Comparison of ENCODE assay signal across 11 cellular contexts in genomic region chr4:121943941-121944340, GRCh38. TPM values are rescaled to one million over a fixed set of nuclear protein-coding genes. Genes with fewer than 3 reads are reported as not detected.
DNase-seq lines count a peak whose midpoint lies in the region; ATAC-seq and TF ChIP-seq lines count a peak whose summit lies in the region.
"Had no signal": no experiment of that assay in that cellular context is flagged by ENCODE, and none has a peak within 500 bp of the region (broad histone marks: within the 10 kb centered on the region; RNA-seq: fewer than 3 reads in every experiment).

No MANE protein-coding gene starts in this region.

- H3K4me3 ChIP-seq in choroid plexus epithelial cell (ENCODE audit: low read depth, low read length) = no peak overlapping the region
- H3K4me3 ChIP-seq in right cardiac atrium (ENCODE audit: low read length) = no peak overlapping the region
- H3K4me3 ChIP-seq: left ventricle myocardium inferior had no signal

- peak; percentile 9 for DNase-seq in stimulated activated CD4-positive, alpha-beta T cell treated with anti-CD3 and anti-CD28 coated beads, Interleukin-4, amount 100 ng/mL, for 24 hours
- no peak for DNase-seq in stimulated activated CD4-positive, alpha-beta T cell treated with anti-CD3 and anti-CD28 coated beads, Interleukin-2, amount 100 ng/mL, for 48 hours
- DNase-seq in choroid plexus epithelial cell (ENCODE audit: low read depth) = no peak
- DNase-seq in 8988T = no peak
- no peak for DNase-seq in right cardiac atrium
- no peak for DNase-seq in NCI-H226
- DNase-seq in cerebellar cortex (ENCODE audit: low spot score) = no peak
- DNase-seq: activated gamma-delta T cell treated with Interleukin-2 at 50 U/mL for 16 hours, left ventricle myocardium inferior, NCI-H1436 had no signal

- intact Hi-C loops in right cardiac atrium (cut with DNase I) = no loop called here

- no peaks in the 10 kb centered on the region for H3K4me1 ChIP-seq in right cardiac atrium (ENCODE audit: control insufficient read depth, insufficient read depth, low read length)

- H3K9me3 ChIP-seq in right cardiac atrium (ENCODE audit: control insufficient read depth, low read length) = no peaks in the 10 kb centered on the region
- H3K9me3 ChIP-seq: left ventricle myocardium inferior had no signal

- TF ChIP-seq CTCF in choroid plexus epithelial cell (conservative IDR thresholded peaks at IDR 0.05; ENCODE audit: low read depth, low read length) = peak; percentile 54

- WGBS in right cardiac atrium = 57% methylated on average over 4 of the region's 4 CpGs

- H3K27ac ChIP-seq in right cardiac atrium (ENCODE audit: low read length) = no peak overlapping the region
- H3K27ac ChIP-seq: left ventricle myocardium inferior had no signal

- ATAC-seq in HG03457 (IDR thresholded peaks at IDR 0.05; ENCODE audit: unreplicated experiment) (peak; percentile 61), right cardiac atrium (no peak)

- no peaks in the 10 kb centered on the region for H3K27me3 ChIP-seq in right cardiac atrium (ENCODE audit: control insufficient read depth, insufficient read depth)

RNA-seq across cellular contexts. Expression of gene TRPC3, which starts 7.9 kb away (rescaled TPM):
- total RNA-seq in right cardiac atrium = under 1 TPM; 0.15 to 0.34 (median 0.24) TPM
- polyA plus RNA-seq in right cardiac atrium = 0.09 TPM
